8 cellular contexts compared by ENCODE assay signal in genomic region chr3:99929409-99930139, GRCh38.
DNase-seq lines count a peak whose midpoint lies in the region; ATAC-seq, FAIRE-seq and TF ChIP-seq lines count a peak whose summit lies in the region.
"Had no signal": no experiment of that assay in that cellular context is flagged by ENCODE, and none has a peak within 500 bp of the region (broad histone marks: within the 10 kb centered on the region; RNA-seq: fewer than 3 reads in every experiment).

No MANE protein-coding gene starts in this region.

- H3K4me3 Mint-ChIP-seq in mesothelial cell of epicardium = no peak overlapping the region
- H3K4me3 Mint-ChIP-seq in CD14-positive monocyte = no peak overlapping the region

- FAIRE-seq in urothelium cell line (lab: Jason Lieb, UNC) = no peak
- no peak for FAIRE-seq in frontal cortex (lab: Jason Lieb, UNC)
- FAIRE-seq: HepG2 had no signal

- no peaks in the 10 kb centered on the region for H3K9me3 Mint-ChIP-seq in mesothelial cell of epicardium
- H3K9me3 Mint-ChIP-seq in CD14-positive monocyte = no peaks in the 10 kb centered on the region

- H3K27ac ChIP-seq in colonic mucosa = peak overlapping the region; percentile 21

- DNase-seq in NCI-H226 (peak; percentile 62), colonic mucosa (no peak), mesothelial cell of epicardium (ENCODE audit: low spot score in 2 of 2, unreplicated experiment in 2 of 2) (no peak), urothelium cell line (ENCODE audit: low spot score) (peak; percentile 66), frontal cortex (ENCODE audit: low spot score in 2 of 2) (no peak), CD14-positive monocyte (ENCODE audit: low spot score) (no peak)

- no peak overlapping the region for H3K4me3 ChIP-seq in colonic mucosa

- peak overlapping the region; percentile 42 for H3K27ac Mint-ChIP-seq in mesothelial cell of epicardium
- H3K27ac Mint-ChIP-seq in CD14-positive monocyte = no peak overlapping the region

- peaks cover 6% of the 10 kb centered on the region for H3K4me1 ChIP-seq in colonic mucosa

- no peak for ATAC-seq in HG03439 (IDR thresholded peaks at IDR 0.05; ENCODE audit: unreplicated experiment)
- ATAC-seq: HepG2 had no signal

- no peak for TF ChIP-seq CTCF in colonic mucosa (IDR thresholded peaks at IDR 0.05)
- no peak for TF ChIP-seq CTCF in mesothelial cell of epicardium (IDR thresholded peaks at IDR 0.05; ENCODE audit: unreplicated experiment)
- no peak for TF ChIP-seq CTCF in CD14-positive monocyte (IDR thresholded peaks at IDR 0.05)

- no peaks in the 10 kb centered on the region for H3K9me3 ChIP-seq in colonic mucosa

- intact Hi-C loops in colonic mucosa (cut with DNase I) = no loop called here
- intact Hi-C loops in CD14-positive monocyte (cut with micrococcal nuclease) = no loop called here

- H3K27me3 Mint-ChIP-seq in mesothelial cell of epicardium (ENCODE audit: low read depth) (no peaks in the 10 kb centered on the region), CD14-positive monocyte (ENCODE audit: low read depth in 3 of 3) (no peaks in the 10 kb centered on the region)

- H3K36me3 Mint-ChIP-seq in mesothelial cell of epicardium (no peaks in the 10 kb centered on the region), CD14-positive monocyte (no peaks in the 10 kb centered on the region)

- H3K4me1 Mint-ChIP-seq in mesothelial cell of epicardium (peaks cover 20% of the 10 kb centered on the region), CD14-positive monocyte (no peaks in the 10 kb centered on the region)

- H3K27me3 ChIP-seq in colonic mucosa = no peaks in the 10 kb centered on the region

- H3K9ac ChIP-seq in colonic mucosa (ENCODE audit: low read depth in 2 of 2, low read length in 2 of 2) = no peak overlapping the region

- no peaks in the 10 kb centered on the region for H3K36me3 ChIP-seq in colonic mucosa

Comparison
In these comparisons a context has a peak if more than half of its experiments do, and no peak if none do; other contexts are left out.
1. DNase-seq: peak in NCI-H226 (single experiment) and urothelium cell line (single experiment); none in colonic mucosa (single experiment), mesothelial cell of epicardium (0 of 2), frontal cortex (0 of 2) and CD14-positive monocyte (single experiment).